In genomic region chr10:77165445-77166316, GRCh38 we compare ENCODE assay signal across 8 cellular contexts.
A peak's percentile ranks its signal among the peaks of the same experiment; 100 is the strongest.
DNase-seq lines count a peak whose midpoint lies in the region; ATAC-seq and TF ChIP-seq lines count a peak whose summit lies in the region.

No MANE protein-coding gene starts in this region.

- no peaks in the 10 kb centered on the region for H3K36me3 ChIP-seq in ascending aorta
- no peaks in the 10 kb centered on the region for H3K36me3 ChIP-seq in sigmoid colon

- WGBS in sigmoid colon, 2 donors: 13 to 26% methylated on average over 16 of the region's 16 CpGs

- H3K4me3 ChIP-seq in ascending aorta (peak overlapping the region in 1 of 2 donors; percentile 41), sigmoid colon (no peak overlapping the region)

- H3K9me3 ChIP-seq in ascending aorta (no peaks in the 10 kb centered on the region), sigmoid colon (no peaks in the 10 kb centered on the region)

- peak; percentile 51 for DNase-seq in COLO668 (lab: John Stamatoyannopoulos, UW; ENCODE audit: unreplicated experiment)
- DNase-seq in LoVo (ENCODE audit: low spot score): peak; percentile 55
- DNase-seq in RKO (ENCODE audit: low spot score): peak; percentile 66
- peak in 1 of 2 donors; percentile 74 for DNase-seq in ascending aorta (ENCODE audit: low spot score in 2 of 2)
- DNase-seq in iPS DF 19.7 (ENCODE audit: low read depth, low spot score): peak; percentile 47
- peak; percentile 69 for DNase-seq in sigmoid colon
- DNase-seq in NCI-H1048 (lab: John Stamatoyannopoulos, UW): no peak

- no peak for TF ChIP-seq EP300 in sigmoid colon (IDR thresholded peaks at IDR 0.05)

- no peaks in the 10 kb centered on the region for H3K27me3 ChIP-seq in ascending aorta
- no peaks in the 10 kb centered on the region for H3K27me3 ChIP-seq in sigmoid colon

- TF ChIP-seq CTCF in ascending aorta (IDR thresholded peaks at IDR 0.05) (peak; percentile 68 to 83 (median 77)), sigmoid colon (IDR thresholded peaks at IDR 0.05) (peak; percentile 66 to 80 (median 76))

- peak overlapping the region; percentile 64 to 72 for H3K27ac ChIP-seq in ascending aorta
- H3K27ac ChIP-seq in sigmoid colon: peak overlapping the region in 2 of 4 donors; percentile 61 to 64

- intact Hi-C loops in ascending aorta (cut with DNase I): loop anchor here (1.0 to 2.0 kb wide), 2 partner anchors 227 to 476 kb away; no protein-coding TSS in a partner anchor
- intact Hi-C loops in sigmoid colon (cut with DNase I): loop anchor here (2.0 to 5.0 kb wide), 2 partner anchors 475 to 547 kb away; no protein-coding TSS in a partner anchor

- no peak for TF ChIP-seq POLR2A in sigmoid colon (IDR thresholded peaks at IDR 0.05)

- peak; percentile 69 for ATAC-seq in GM19455 (IDR thresholded peaks at IDR 0.05; ENCODE audit: unreplicated experiment)

- H3K4me1 ChIP-seq in ascending aorta (peaks cover 0 to 28% of the 10 kb centered on the region in 2 donors), sigmoid colon (peaks cover 0 to 34% (median 7%) of the 10 kb centered on the region in 4 donors)
